ENCODE assay signal across 10 cellular contexts in the genomic region with DNA sequence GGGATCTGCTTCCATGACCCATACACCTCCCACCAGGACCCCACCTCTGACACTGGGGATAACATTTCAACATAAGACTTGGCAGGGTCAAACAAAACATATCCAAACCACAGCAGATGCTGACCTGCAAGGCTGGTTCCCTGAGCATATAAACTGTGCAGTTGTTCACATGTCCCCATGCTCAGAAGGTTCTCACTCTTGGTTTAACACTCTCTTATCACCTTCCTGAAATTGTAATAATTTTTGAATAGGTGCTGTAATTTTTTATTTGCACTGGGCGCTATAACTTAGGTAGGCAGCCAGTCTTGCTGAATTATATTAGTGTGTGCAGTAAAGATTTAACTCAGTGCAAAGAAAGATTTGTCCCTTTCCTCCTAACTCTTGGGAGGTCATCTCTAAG.
"Had no signal": no experiment of that assay in that cellular context is flagged by ENCODE, and none has a peak within 500 bp of the region (broad histone marks: within the 10 kb centered on the region; RNA-seq: fewer than 3 reads in every experiment).

No MANE protein-coding gene starts in this region.

- H3K4me3 Mint-ChIP-seq: HFFc6 had no signal

- FAIRE-seq: HepG2, K562 had no signal

- H3K27ac ChIP-seq: GM23248, HL-60 had no signal

- ATAC-seq: HCT116, HepG2, K562 had no signal

- H3K9ac ChIP-seq: GM23248 had no signal

- H3K36me3 ChIP-seq: HAP-1 had no signal

- H3K9me3 Mint-ChIP-seq: HFFc6 had no signal

- H3K4me1 ChIP-seq: HAP-1 had no signal

- H3K4me3 ChIP-seq: GM23248, HAP-1, K562 had no signal

- H3K27ac Mint-ChIP-seq: HFFc6 had no signal

- H3K9me3 ChIP-seq: HAP-1 had no signal

- H2AFZ ChIP-seq: GM23248 had no signal

- DNase-seq: GM23248, GOT3, H7, HFFc6, KG1 had no signal
